8 cellular contexts compared by ENCODE assay signal in genomic region chr6:42781546-42781810, GRCh38. TPM values are rescaled to one million over a fixed set of nuclear protein-coding genes. Genes with fewer than 3 reads are reported as not detected.
DNase-seq lines count a peak whose midpoint lies in the region; ATAC-seq and TF ChIP-seq lines count a peak whose summit lies in the region.

No MANE protein-coding gene starts in this region.

- no peak for DNase-seq in AG04450 (ENCODE audit: low read depth, low spot score)
- no peak for DNase-seq in HCT116 (ENCODE audit: low read depth, low spot score)
- DNase-seq in ascending aorta (ENCODE audit: low spot score in 2 of 2): no peak
- DNase-seq in memory B cell (ENCODE audit: low spot score in 2 of 2): no peak
- DNase-seq in activated CD4-positive, CD25-positive, alpha-beta regulatory T cell (lab: John Stamatoyannopoulos, UW): no peak
- DNase-seq in lower leg skin (ENCODE audit: low spot score in 2 of 2): no peak

- H3K36me3 ChIP-seq in HCT116 (ENCODE audit: control insufficient read depth in 1 of 2, insufficient read depth in 2 of 2, low read length in 2 of 2) (no peaks in the 10 kb centered on the region), ascending aorta (no peaks in the 10 kb centered on the region)

- POLR2A ChIA-PET in AG04450 (lab: Yijun Ruan, JAX) (interaction anchor here (0.6 to 3.5 kb wide), 5 partner anchors 9 to 49 kb away, joined by 3 to 135 read pairs (median 5); partner anchors contain the start of gene TBCC), HCT116 (lab: Charles Lee) (interaction anchor here (1.0 to 4.0 kb wide), 6 partner anchors 8 to 555 kb away, joined by 3 to 22 read pairs (median 4); partner anchors contain the start of genes RPL7L1 and TBCC)

- WGBS in lower leg skin, 2 donors: 0 to 1% methylated on average over 4 of the region's 4 CpGs

- no peak overlapping the region for H2AFZ ChIP-seq in HCT116 (ENCODE audit: low read depth, low read length, poor library complexity, severe bottlenecking)

- no peaks in the 10 kb centered on the region for H3K9me2 ChIP-seq in HCT116 (ENCODE audit: insufficient read depth)

- peaks cover 36% of the 10 kb centered on the region for H3K4me1 Mint-ChIP-seq in memory B cell

- H3K4me1 ChIP-seq in HCT116 (ENCODE audit: control insufficient read depth in 1 of 2, insufficient read depth in 2 of 2, low read length in 2 of 2) (peaks cover 26 to 61% of the 10 kb centered on the region in 2 experiments), ascending aorta (peaks cover 4 to 18% of the 10 kb centered on the region in 2 donors)

- CTCF ChIA-PET in AG04450 (lab: Charles Lee) (interaction anchor here (0.7 kb wide), 1 partner anchor 72 kb away, joined by 6 read pairs; no protein-coding TSS in a partner anchor), HCT116 (lab: Charles Lee) (no interaction called here)

- ATAC-seq in HCT116: no peak
- ATAC-seq in memory B cell (ENCODE audit: low read depth): no peak
- no peak for ATAC-seq in HG02763 (IDR thresholded peaks at IDR 0.05; ENCODE audit: unreplicated experiment)
- no peak for ATAC-seq in HG03196 (IDR thresholded peaks at IDR 0.05; ENCODE audit: unreplicated experiment)

- intact Hi-C loops in HCT116 (cut with micrococcal nuclease): no loop called here
- intact Hi-C loops in ascending aorta (cut with DNase I): loop anchor here (5.0 kb wide), 3 partner anchors 36 to 391 kb away; partner anchors contain the start of genes RPL7L1 and SRF
- intact Hi-C loops in lower leg skin (cut with DNase I; ENCODE audit: low total_unique reads): no loop called here

- H3K79me2 ChIP-seq in HCT116 (ENCODE audit: insufficient read depth, low read length): peaks cover 31% of the 10 kb centered on the region

- TF ChIP-seq RAD21 in HCT116 (IDR thresholded peaks at IDR 0.05; ENCODE audit: low read depth): no peak

- TF ChIP-seq POLR2A in HCT116 (IDR thresholded peaks at IDR 0.05; ENCODE audit: borderline replicate concordance, extremely low read depth, insufficient read depth, insufficient read length) (no peak), lower leg skin (IDR thresholded peaks at IDR 0.05) (no peak)

- H3K9me3 Mint-ChIP-seq in memory B cell: no peaks in the 10 kb centered on the region

- H3K4me2 ChIP-seq in HCT116 (ENCODE audit: low read length): peak overlapping the region; percentile 75

- peak overlapping the region; percentile 95 for H3K9ac ChIP-seq in HCT116 (ENCODE audit: low read length)

- H3K4me3 ChIP-seq in AG04450 (ENCODE audit: low read depth, low read length): peak overlapping the region; percentile 53
- peak overlapping the region; percentile 30 to 51 for H3K4me3 ChIP-seq in HCT116 (replicated peaks in 1 of 2; ENCODE audit: low read depth in 1 of 2, low read length in 2 of 2)
- peak overlapping the region; percentile 97 to 99 for H3K4me3 ChIP-seq in ascending aorta
- no peak overlapping the region for H3K4me3 ChIP-seq in lower leg skin (ENCODE audit: low read depth, poor library complexity, severe bottlenecking)

- H4K20me1 ChIP-seq in HCT116 (ENCODE audit: insufficient read depth): no peaks in the 10 kb centered on the region

- no peaks in the 10 kb centered on the region; the same call in 1 of the 2 replicates for H3K9me3 ChIP-seq in AG04450 (ENCODE audit: control insufficient read depth, insufficient read depth, low read length)
- H3K9me3 ChIP-seq in HCT116 (ENCODE audit: control insufficient read depth in 1 of 2, insufficient read depth in 1 of 2, low read depth in 1 of 2, low read length in 2 of 2): no peaks in the 10 kb centered on the region
- no peaks in the 10 kb centered on the region for H3K9me3 ChIP-seq in ascending aorta

- no peaks in the 10 kb centered on the region for H3K27me3 ChIP-seq in AG04450 (ENCODE audit: control insufficient read depth, insufficient read depth, low read length)
- no peaks in the 10 kb centered on the region for H3K27me3 ChIP-seq in HCT116 (ENCODE audit: insufficient read depth, low read length)
- H3K27me3 ChIP-seq in ascending aorta: no peaks in the 10 kb centered on the region

- no peak overlapping the region for H3K27ac Mint-ChIP-seq in memory B cell

- H3K27me3 Mint-ChIP-seq in memory B cell: no peaks in the 10 kb centered on the region

- no peak for TF ChIP-seq CTCF in AG04450 (IDR thresholded peaks at IDR 0.05; ENCODE audit: low read depth, low read length)
- no peak for TF ChIP-seq CTCF in HCT116 (IDR thresholded peaks at IDR 0.05 in 2 of 3, conservative IDR thresholded peaks at IDR 0.05 in 1 of 3; ENCODE audit: borderline replicate concordance in 1 of 3, insufficient read depth in 1 of 3, low read depth in 2 of 3, low read length in 2 of 3)
- no peak for TF ChIP-seq CTCF in ascending aorta (IDR thresholded peaks at IDR 0.05)
- no peak for TF ChIP-seq CTCF in lower leg skin (IDR thresholded peaks at IDR 0.05)

- RAD21 ChIA-PET in HCT116 (lab: Charles Lee; ENCODE audit: low non-redundant PET in 1 of 2, low total read pairs in 2 of 2, uncharacterized antibody in 2 of 2, unreplicated experiment in 2 of 2): no interaction called here

- no TSS peak for BruUV-seq in HCT116 (replicated peaks; lab: Mats Ljungman, UMichigan)

- H3K27ac ChIP-seq in AG04450 (ENCODE audit: low read depth, low read length) (no peak overlapping the region), HCT116 (ENCODE audit: low read depth, low read length) (peak overlapping the region; percentile 100; the same call in 1 of the 2 replicates), ascending aorta (peak overlapping the region; percentile 99 to 100)

- no peaks in the 10 kb centered on the region for H3K36me3 Mint-ChIP-seq in memory B cell

- H3K4me3 Mint-ChIP-seq in memory B cell: peak overlapping the region; percentile 94

TF ChIP-seq in HCT116, 20 proteins besides CTCF, POLR2A, EP300 and RAD21:
- no peak for TF ChIP-seq SIN3A (IDR thresholded peaks at IDR 0.05; ENCODE audit: low read depth)
- no peak for TF ChIP-seq ZBTB33 (IDR thresholded peaks at IDR 0.05; ENCODE audit: extremely low read depth, insufficient replicate concordance, low read length)
- no peak for TF ChIP-seq SRF (IDR thresholded peaks at IDR 0.05; ENCODE audit: low read depth)
- TF ChIP-seq EZH2 (IDR thresholded peaks at IDR 0.05): no peak
- TF ChIP-seq ZNF274 (IDR thresholded peaks at IDR 0.05; ENCODE audit: low read depth, low read length): no peak
- no peak for TF ChIP-seq MAX (IDR thresholded peaks at IDR 0.05)
- TF ChIP-seq POLR2AphosphoS5 (IDR thresholded peaks at IDR 0.05; ENCODE audit: low read depth, low read length): no peak
- no peak for TF ChIP-seq CBX3 (IDR thresholded peaks at IDR 0.05; ENCODE audit: low read depth)
- TF ChIP-seq ELF1 (IDR thresholded peaks at IDR 0.05; ENCODE audit: borderline replicate concordance, low read depth): no peak

RNA-seq across cellular contexts. Expression of gene BICRAL, which starts 0.4 kb away (rescaled TPM):
- polyA plus RNA-seq in AG04450 (2011; rRNA removed): 5.8 and 7.0 TPM in 2 replicates
- polyA minus RNA-seq in AG04450 (2011; rRNA and poly(A)+ RNA removed): 10.1 and 11.9 TPM in 2 replicates
- total RNA-seq in HCT116 (2021; ENCODE audit: unreplicated experiment) (14.9 TPM), ascending aorta (9.7 TPM), lower leg skin (10 to 100 TPM; 19.4 to 23.4 (median 20.5) TPM)
- 5.3 and 6.9 TPM in 2 replicates for polyA plus RNA-seq in HCT116 (2012)

RNA-seq across cellular contexts. Expression of gene TBCC, which starts 35.6 kb away (rescaled TPM):
- polyA plus RNA-seq in AG04450 (2011; rRNA removed): 19.6 and 21.7 TPM in 2 replicates
- polyA minus RNA-seq in AG04450 (2011; rRNA and poly(A)+ RNA removed): 15.6 and 17.7 TPM in 2 replicates
- total RNA-seq in HCT116 (2021; ENCODE audit: unreplicated experiment) (17.1 TPM), ascending aorta (50.8 TPM), lower leg skin (10 to 100 TPM; 40.3 to 55.5 (median 45.3) TPM)
- 15.7 and 17.7 TPM in 2 replicates for polyA plus RNA-seq in HCT116 (2012)

RNA-seq across cellular contexts. Expression of gene PRPH2, which starts 59.1 kb away (rescaled TPM):
- polyA plus RNA-seq in AG04450 (2011; rRNA removed): 0.86 and 0.97 TPM in 2 replicates
- 1.3 and 1.8 TPM in 2 replicates for polyA minus RNA-seq in AG04450 (2011; rRNA and poly(A)+ RNA removed)
- total RNA-seq in HCT116 (2021; ENCODE audit: unreplicated experiment): not detected
- not detected in 2 replicates for polyA plus RNA-seq in HCT116 (2012)
- total RNA-seq in ascending aorta: 0.11 TPM
- under 1 TPM in 1 of 4 donors, not detected in 3; 0.16 TPM for total RNA-seq in lower leg skin
